10 cellular contexts compared by ENCODE assay signal in genomic region chr1:117658676-117659075, GRCh38.
A peak's percentile ranks its signal among the peaks of the same experiment; 100 is the strongest.
DNase-seq lines count a peak whose midpoint lies in the region; ATAC-seq lines count a peak whose summit lies in the region.
"Had no signal": no experiment of that assay in that cellular context is flagged by ENCODE, and none has a peak within 500 bp of the region (broad histone marks: within the 10 kb centered on the region; RNA-seq: fewer than 3 reads in every experiment).

No MANE protein-coding gene starts in this region.

- peaks cover 91% of the 10 kb centered on the region for H3K4me1 Mint-ChIP-seq in activated naive CD8-positive, alpha-beta T cell (ENCODE audit: low read depth)
- H3K4me1 Mint-ChIP-seq in stimulated activated naive CD8-positive, alpha-beta T cell treated with anti-CD3 and anti-CD28 coated beads, Interleukin-15, Interleukin-2, amounts not matched to agents 100 ng/mL and 50 ng/mL, for 24 hours (ENCODE audit: low read depth): peaks cover 94% of the 10 kb centered on the region

- DNase-seq in RPMI8226 (peak; percentile 86), posterior cingulate gyrus (no peak), ACHN (no peak), kidney tubule cell (ENCODE audit: low spot score) (no peak)
- DNase-seq: Right ventricle myocardium superior, testis had no signal

- H3K27ac Mint-ChIP-seq in activated naive CD8-positive, alpha-beta T cell: peak overlapping the region; percentile 47
- H3K27ac Mint-ChIP-seq in stimulated activated naive CD8-positive, alpha-beta T cell treated with anti-CD3 and anti-CD28 coated beads, Interleukin-15, Interleukin-2, amounts not matched to agents 100 ng/mL and 50 ng/mL, for 24 hours: peak overlapping the region; percentile 3

- ATAC-seq in GM21526 (IDR thresholded peaks at IDR 0.05; ENCODE audit: low FRiP score, unreplicated experiment): peak; percentile 27
- ATAC-seq: body of pancreas had no signal

- intact Hi-C loops in posterior cingulate gyrus (cut with DNase I): no loop called here

- H3K36me3 Mint-ChIP-seq in activated naive CD8-positive, alpha-beta T cell: peaks cover 7% of the 10 kb centered on the region
- peaks cover 7% of the 10 kb centered on the region for H3K36me3 Mint-ChIP-seq in stimulated activated naive CD8-positive, alpha-beta T cell treated with anti-CD3 and anti-CD28 coated beads, Interleukin-15, Interleukin-2, amounts not matched to agents 100 ng/mL and 50 ng/mL, for 24 hours (ENCODE audit: low read depth)

- peaks cover 10% of the 10 kb centered on the region for H3K9me3 Mint-ChIP-seq in activated naive CD8-positive, alpha-beta T cell (ENCODE audit: low read depth)
- H3K9me3 Mint-ChIP-seq in stimulated activated naive CD8-positive, alpha-beta T cell treated with anti-CD3 and anti-CD28 coated beads, Interleukin-15, Interleukin-2, amounts not matched to agents 100 ng/mL and 50 ng/mL, for 24 hours: peaks cover 11% of the 10 kb centered on the region

- in situ Hi-C loops in ACHN (cut with HindIII; ENCODE audit: low pct_ligation_motif_present, low pct_unique_long_range_greater_than_20kb, low sequenced_read_pairs): no loop called here

- peaks cover 12% of the 10 kb centered on the region for H3K27me3 Mint-ChIP-seq in activated naive CD8-positive, alpha-beta T cell
- peaks cover 22% of the 10 kb centered on the region for H3K27me3 Mint-ChIP-seq in stimulated activated naive CD8-positive, alpha-beta T cell treated with anti-CD3 and anti-CD28 coated beads, Interleukin-15, Interleukin-2, amounts not matched to agents 100 ng/mL and 50 ng/mL, for 24 hours

- H3K4me3 Mint-ChIP-seq in activated naive CD8-positive, alpha-beta T cell: peak overlapping the region; percentile 69
- H3K4me3 Mint-ChIP-seq in stimulated activated naive CD8-positive, alpha-beta T cell treated with anti-CD3 and anti-CD28 coated beads, Interleukin-15, Interleukin-2, amounts not matched to agents 100 ng/mL and 50 ng/mL, for 24 hours: no peak overlapping the region
